ENCODE assay signal across 1 cellular context in the genomic region with DNA sequence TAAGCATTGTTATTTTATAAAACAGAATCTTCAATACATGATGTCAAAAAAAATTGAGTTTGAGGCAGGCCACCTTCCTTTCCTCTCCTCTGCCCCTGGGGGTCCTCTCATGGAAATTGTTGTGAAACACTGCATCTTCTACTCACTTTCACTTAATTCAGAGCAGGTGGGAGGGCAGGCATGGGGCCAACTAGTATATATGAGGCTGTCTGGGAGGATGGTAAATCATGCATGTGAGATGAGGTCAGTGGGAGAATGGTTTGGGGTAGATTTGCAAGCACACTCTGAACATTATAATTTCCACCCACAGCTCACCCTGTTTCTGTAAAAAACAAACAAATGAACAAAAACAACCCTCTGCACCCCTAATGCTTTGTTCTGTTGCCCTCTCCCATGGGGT.
TF ChIP-seq lines count a peak whose summit lies in the region.

No MANE protein-coding gene starts in this region.

TF ChIP-seq in SK-N-SH treated with all-trans-retinoic acid at 6 μM for 48 hours, 23 proteins besides CTCF, POLR2A, EP300 and RAD21 (continued from another document):
- TF ChIP-seq TOX (CRISPR knock-in tag; IDR thresholded peaks at IDR 0.05; ENCODE audit: borderline replicate concordance): no peak
